ENCODE assay signal across 26 cellular contexts in the genomic region with DNA sequence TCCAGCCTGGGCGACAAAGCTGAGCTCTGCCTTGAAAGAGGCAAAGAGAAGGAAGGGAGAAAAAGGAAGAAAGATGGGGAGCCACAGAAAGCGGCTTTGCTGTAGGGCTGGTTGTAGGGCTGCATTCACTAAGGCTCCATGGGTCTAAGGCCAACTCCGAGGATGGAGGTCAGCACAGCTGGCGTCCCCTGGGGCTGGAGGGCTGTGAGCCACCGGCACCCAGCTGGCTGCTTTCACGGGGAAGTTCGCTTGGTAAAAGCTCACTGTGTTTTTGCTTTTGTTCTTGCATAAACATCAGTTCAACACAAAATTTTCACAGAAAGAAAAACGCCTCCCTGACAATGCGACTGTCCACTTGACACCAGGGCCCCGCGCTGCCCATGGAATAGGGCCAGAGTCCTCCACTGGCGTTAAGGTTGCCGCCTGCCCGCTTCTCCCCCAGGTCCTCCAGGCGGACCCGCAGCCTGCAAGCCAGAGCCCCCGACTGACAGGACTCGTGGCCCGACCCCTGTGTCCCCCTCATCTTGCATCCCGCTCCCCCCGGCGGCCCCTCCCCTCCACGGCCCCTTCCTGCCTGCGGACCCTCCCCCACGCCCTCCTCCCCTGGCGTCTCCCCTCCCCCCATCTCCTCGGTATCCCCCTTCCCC. TPM values are rescaled to one million over a fixed set of nuclear protein-coding genes. Genes with fewer than 3 reads are reported as not detected.
DNase-seq lines count a peak whose midpoint lies in the region; ATAC-seq, FAIRE-seq and TF ChIP-seq lines count a peak whose summit lies in the region.
"Had no signal": no experiment of that assay in that cellular context is flagged by ENCODE, and none has a peak within 500 bp of the region (broad histone marks: within the 10 kb centered on the region; RNA-seq: fewer than 3 reads in every experiment).

No MANE protein-coding gene starts in this region.

- no peaks in the 10 kb centered on the region for H3K36me3 Mint-ChIP-seq in CD4-positive, alpha-beta T cell (ENCODE audit: low read depth)
- no peaks in the 10 kb centered on the region for H3K36me3 Mint-ChIP-seq in neural crest cell (ENCODE audit: low read depth)
- H3K36me3 Mint-ChIP-seq in Caco-2 (ENCODE audit: insufficient read depth, unreplicated experiment) = no peaks in the 10 kb centered on the region
- H3K36me3 Mint-ChIP-seq: activated naive CD8-positive, alpha-beta T cell treated with anti-CD3 and anti-CD28 coated beads for 36 hours had no signal

- no peak for FAIRE-seq in HTR-8/SVneo (lab: Jason Lieb, UNC)

- H4K20me1 ChIP-seq in BLaER1 = no peaks in the 10 kb centered on the region

- peak overlapping the region; percentile 66 for H3K27ac ChIP-seq in BLaER1
- no peak overlapping the region for H3K27ac ChIP-seq in CD4-positive, alpha-beta T cell (ENCODE audit: low read depth, low read length)
- H3K27ac ChIP-seq in VCaP = peak overlapping the region; percentile 83; the same call in 1 of the 2 replicates
- H3K27ac ChIP-seq: epithelial cell of prostate, GM23248, heart right ventricle, parathyroid adenoma had no signal

- no peak for ATAC-seq in CD4-positive, alpha-beta T cell (ENCODE audit: poor library complexity)
- ATAC-seq: T-helper 17 cell had no signal

- no TSS peak for BruUV-seq in Caco-2 (replicated peaks; lab: Mats Ljungman, UMichigan)

- no peak for TF ChIP-seq CTCF in CD4-positive, alpha-beta T cell (IDR thresholded peaks at IDR 0.05)
- TF ChIP-seq CTCF in VCaP (conservative IDR thresholded peaks at IDR 0.05) = no peak
- TF ChIP-seq CTCF in neural crest cell (conservative IDR thresholded peaks at IDR 0.05) = no peak
- no peak for TF ChIP-seq CTCF in Caco-2 (IDR thresholded peaks at IDR 0.05; ENCODE audit: insufficient read depth in 1 of 2, low read depth in 1 of 2, low read length in 1 of 2, severe bottlenecking in 1 of 2, unreplicated experiment in 1 of 2)

- intact Hi-C loops in CD4-positive, alpha-beta T cell (cut with DNase I, micrococcal nuclease) = no loop called here
- intact Hi-C loops in Caco-2 (cut with micrococcal nuclease; ENCODE audit: unreplicated experiment) = no loop called here

- H3K4me1 ChIP-seq in BLaER1 = peaks cover 39% of the 10 kb centered on the region
- H3K4me1 ChIP-seq in Caco-2 = peaks cover 13% of the 10 kb centered on the region
- H3K4me1 ChIP-seq: heart right ventricle, parathyroid adenoma had no signal

- H3K4me3 ChIP-seq in BLaER1 = peak overlapping the region; percentile 54
- no peak overlapping the region for H3K4me3 ChIP-seq in Caco-2 (ENCODE audit: low read depth, low read length)
- H3K4me3 ChIP-seq: GM23248 had no signal

- no peak overlapping the region for H3K27ac Mint-ChIP-seq in CD4-positive, alpha-beta T cell
- H3K27ac Mint-ChIP-seq in neural crest cell (ENCODE audit: unreplicated experiment) (no peak overlapping the region), Caco-2 (ENCODE audit: unreplicated experiment) (no peak overlapping the region)
- H3K27ac Mint-ChIP-seq: activated naive CD8-positive, alpha-beta T cell treated with anti-CD3 and anti-CD28 coated beads for 36 hours; activated T-helper 17 cell treated with anti-CD3 and anti-CD28 coated beads, Interleukin-2, amount 50 U/mL, for 72 hours; CD8-positive, alpha-beta memory T cell; stimulated activated naive CD8-positive, alpha-beta T cell treated with anti-CD3 and anti-CD28 coated beads, Interleukin-15, Interleukin-2, amounts not matched to agents 100 ng/mL and 50 ng/mL, for 24 hours; T-helper 17 cell had no signal

- POLR2A ChIA-PET in CD4-positive, alpha-beta T cell (lab: Charles Lee) = no interaction called here
- POLR2A ChIA-PET in Caco-2 (lab: Charles Lee) = no interaction called here

- no peaks in the 10 kb centered on the region for H3K9me3 ChIP-seq in BLaER1
- no peaks in the 10 kb centered on the region for H3K9me3 ChIP-seq in CD4-positive, alpha-beta T cell (ENCODE audit: control insufficient read depth, low read length)
- H3K9me3 ChIP-seq in Caco-2 = no peaks in the 10 kb centered on the region
- H3K9me3 ChIP-seq: heart right ventricle had no signal

- no peaks in the 10 kb centered on the region for H3K4me1 Mint-ChIP-seq in CD4-positive, alpha-beta T cell (ENCODE audit: low read depth)
- H3K4me1 Mint-ChIP-seq in neural crest cell (peaks cover 9% of the 10 kb centered on the region), Caco-2 (ENCODE audit: low read depth, unreplicated experiment) (peaks cover 17% of the 10 kb centered on the region)
- H3K4me1 Mint-ChIP-seq: activated naive CD8-positive, alpha-beta T cell treated with anti-CD3 and anti-CD28 coated beads for 36 hours; activated T-helper 17 cell treated with anti-CD3 and anti-CD28 coated beads, Interleukin-2, amount 50 U/mL, for 72 hours; CD8-positive, alpha-beta memory T cell had no signal

- H3K36me3 ChIP-seq in BLaER1 = no peaks in the 10 kb centered on the region
- no peaks in the 10 kb centered on the region for H3K36me3 ChIP-seq in Caco-2 (ENCODE audit: control insufficient read depth, insufficient read depth, low read length)
- H3K36me3 ChIP-seq: heart right ventricle had no signal

- H3K27me3 ChIP-seq in BLaER1 = peaks cover 24% of the 10 kb centered on the region
- H3K27me3 ChIP-seq in CD4-positive, alpha-beta T cell (ENCODE audit: control insufficient read depth, insufficient read depth, low read length) = peaks cover 17% of the 10 kb centered on the region
- H3K27me3 ChIP-seq in Caco-2 (replicated peaks; ENCODE audit: control insufficient read depth, insufficient read depth, low read length) = no peaks in the 10 kb centered on the region

- H3K4me2 ChIP-seq in BLaER1 = peak overlapping the region; percentile 89

- no peak for DNase-seq in CD4-positive, alpha-beta T cell
- DNase-seq in neural crest cell (ENCODE audit: low read depth, low spot score) (no peak), HTR-8/SVneo (ENCODE audit: insufficient read length, low spot score) (no peak), Caco-2 (no peak), AG08396 (ENCODE audit: low spot score) (no peak)
- DNase-seq: activated CD8-positive, alpha-beta memory T cell treated with anti-CD3 and anti-CD28 coated beads, Interleukin-2, amount 50 U/mL, for 48 hours; activated naive CD8-positive, alpha-beta T cell treated with anti-CD3 and anti-CD28 coated beads for 36 hours; CD8-positive, alpha-beta memory T cell; cerebellar nuclear complex; DMS79; GF-D8; GM23248; heart right ventricle; KG1; NCI-H146; NCI-H510A; SIG-M5; stimulated activated CD4-positive, alpha-beta T cell treated with anti-CD3 and anti-CD28 coated beads, Interleukin-12 subunit alpha, Interleukin-12 subunit beta, amount 100 ng/mL, for 4 hours; stimulated activated CD4-positive, alpha-beta T cell treated with anti-CD3 and anti-CD28 coated beads, Interleukin-4, amount 100 ng/mL, for 24 hours; T-helper 17 cell had no signal

- peaks cover 45% of the 10 kb centered on the region for H3K27me3 Mint-ChIP-seq in CD4-positive, alpha-beta T cell
- peaks cover 59% of the 10 kb centered on the region for H3K27me3 Mint-ChIP-seq in neural crest cell (ENCODE audit: low read depth)
- no peaks in the 10 kb centered on the region for H3K27me3 Mint-ChIP-seq in Caco-2 (ENCODE audit: insufficient read depth, unreplicated experiment)

- peak overlapping the region; percentile 68 for H3K9ac ChIP-seq in BLaER1
- H3K9ac ChIP-seq: GM23248, parathyroid adenoma had no signal

- H3K4me3 Mint-ChIP-seq in CD4-positive, alpha-beta T cell = peak overlapping the region; percentile 60
- H3K4me3 Mint-ChIP-seq in neural crest cell = peak overlapping the region; percentile 38
- no peak overlapping the region for H3K4me3 Mint-ChIP-seq in Caco-2 (ENCODE audit: unreplicated experiment)
- H3K4me3 Mint-ChIP-seq: activated naive CD8-positive, alpha-beta T cell treated with anti-CD3 and anti-CD28 coated beads for 36 hours; activated T-helper 17 cell treated with anti-CD3 and anti-CD28 coated beads, Interleukin-2, amount 50 U/mL, for 72 hours; stimulated activated naive CD8-positive, alpha-beta T cell treated with anti-CD3 and anti-CD28 coated beads, Interleukin-15, Interleukin-2, amounts not matched to agents 100 ng/mL and 50 ng/mL, for 24 hours; T-helper 17 cell had no signal

- CTCF ChIA-PET in CD4-positive, alpha-beta T cell (lab: Charles Lee) = no interaction called here
- CTCF ChIA-PET in Caco-2 (lab: Charles Lee) = interaction anchor here (0.6 kb wide), 1 partner anchor 175 kb away, joined by 3 read pairs; no protein-coding TSS in a partner anchor

- no peaks in the 10 kb centered on the region for H3K9me3 Mint-ChIP-seq in CD4-positive, alpha-beta T cell
- no peaks in the 10 kb centered on the region for H3K9me3 Mint-ChIP-seq in neural crest cell
- no peaks in the 10 kb centered on the region for H3K9me3 Mint-ChIP-seq in Caco-2 (ENCODE audit: unreplicated experiment)
- H3K9me3 Mint-ChIP-seq: activated naive CD8-positive, alpha-beta T cell treated with anti-CD3 and anti-CD28 coated beads for 36 hours; activated T-helper 17 cell treated with anti-CD3 and anti-CD28 coated beads, Interleukin-2, amount 50 U/mL, for 72 hours; CD8-positive, alpha-beta memory T cell; stimulated activated naive CD8-positive, alpha-beta T cell treated with anti-CD3 and anti-CD28 coated beads, Interleukin-15, Interleukin-2, amounts not matched to agents 100 ng/mL and 50 ng/mL, for 24 hours had no signal

RNA-seq across cellular contexts. Expression of a gene that starts 1.1 kb away (rescaled TPM):
- total RNA-seq in CD4-positive, alpha-beta T cell = 1 to 10 TPM; 5.6 to 8.3 TPM
- 2.7 and 5.0 TPM in 2 replicates for total RNA-seq in neural crest cell
- total RNA-seq in Caco-2 (2022) = not detected in 2 replicates
